ENCODE assay signal across 33 cellular contexts in the genomic region with DNA sequence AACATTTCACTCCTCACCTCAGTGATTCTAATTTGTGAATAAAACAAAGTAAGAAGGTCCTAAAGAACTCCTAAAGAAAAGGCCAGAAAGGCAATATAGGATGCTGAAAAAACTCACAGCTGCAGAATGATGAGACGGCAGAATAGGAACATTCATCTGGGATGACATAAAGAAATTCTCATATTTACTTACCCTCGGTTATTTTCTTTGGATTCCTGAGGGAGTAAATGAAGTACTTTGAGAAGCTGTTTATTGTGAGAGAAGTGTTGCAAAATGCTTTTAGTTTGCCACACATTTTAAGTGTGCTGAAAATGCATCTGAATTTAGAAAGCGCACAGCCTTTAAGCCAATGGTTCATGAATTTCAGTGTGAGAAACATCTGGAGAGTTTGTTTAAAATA.
"Had no signal": no experiment of that assay in that cellular context is flagged by ENCODE, and none has a peak within 500 bp of the region (broad histone marks: within the 10 kb centered on the region; RNA-seq: fewer than 3 reads in every experiment).

No MANE protein-coding gene starts in this region.

- H3K4me1 ChIP-seq: stomach, upper lobe of left lung, vagina had no signal

- H3K9me3 Mint-ChIP-seq: activated CD4-positive, alpha-beta memory T cell treated with anti-CD3 and anti-CD28 coated beads for 36 hours; activated CD4-positive, alpha-beta T cell treated with anti-CD3 and anti-CD28 coated beads, Interleukin-2, amount 10 ng/mL, durations not matched to agents 24 days and 14 days; activated naive CD4-positive, alpha-beta T cell treated with anti-CD3 and anti-CD28 coated beads, Interleukin-2, amount 10 ng/mL, durations not matched to agents 7 days and 5 days; activated naive CD8-positive, alpha-beta T cell treated with anti-CD3 and anti-CD28 coated beads, Interleukin-2, amount 50 U/mL, for 24 hours; immature natural killer cell; naive B cell; neural crest cell; stimulated activated naive B cell treated with anti-CD40 and anti-IgM and Interleukin-4, amounts not matched to agents 10 μg/mL and 1 μg/mL and 100 μg/mL, for 72 hours had no signal

- FAIRE-seq: bronchial epithelial cell, kidney, small intestine had no signal

- H3K36me3 Mint-ChIP-seq: activated CD4-positive, alpha-beta memory T cell treated with anti-CD3 and anti-CD28 coated beads for 36 hours; activated naive CD4-positive, alpha-beta T cell treated with anti-CD3 and anti-CD28 coated beads, Interleukin-2, amount 10 ng/mL, durations not matched to agents 7 days and 5 days; naive B cell; stimulated activated naive B cell treated with anti-CD40 and anti-IgM and Interleukin-4, amounts not matched to agents 10 μg/mL and 1 μg/mL and 100 μg/mL, for 72 hours had no signal

- ATAC-seq: activated naive CD8-positive, alpha-beta T cell treated with anti-CD3 and anti-CD28 coated beads, Interleukin-2, amount 50 U/mL, for 24 hours; heart left ventricle; left colon; right cardiac atrium; stimulated activated naive B cell treated with anti-CD40 and anti-IgM and Interleukin-4, amounts not matched to agents 10 μg/mL and 1 μg/mL and 100 μg/mL, for 72 hours had no signal

- H3K9me3 ChIP-seq: heart left ventricle, stomach, thyroid gland, upper lobe of left lung, vagina had no signal

- DNase-seq: activated CD4-positive, alpha-beta memory T cell treated with anti-CD3 and anti-CD28 coated beads for 36 hours; activated CD4-positive, alpha-beta T cell treated with anti-CD3 and anti-CD28 coated beads, Interleukin-2, amount 10 ng/mL, durations not matched to agents 24 days and 14 days; activated CD4-positive, CD25-positive, alpha-beta regulatory T cell treated with anti-CD3 and anti-CD28 coated beads, Interleukin-2, amount 50 U/mL, for 72 hours; activated CD8-positive, alpha-beta memory T cell treated with anti-CD3 and anti-CD28 coated beads, Interleukin-2, amount 50 U/mL, for 4 hours; activated gamma-delta T cell; activated naive CD4-positive, alpha-beta T cell treated with anti-CD3 and anti-CD28 coated beads, Interleukin-2, amount 10 ng/mL, durations not matched to agents 7 days and 5 days; activated naive CD8-positive, alpha-beta T cell treated with anti-CD3 and anti-CD28 coated beads, Interleukin-2, amount 50 U/mL, for 24 hours; activated T-cell treated with anti-CD3 and anti-CD28 coated beads, Interleukin-2, amount 50 U/mL, for 1 hour; anterior cingulate cortex; dorsolateral prefrontal cortex; effector memory CD4-positive, alpha-beta T cell; foreskin fibroblast; heart left ventricle; hypothalamus; immature natural killer cell; kidney; left colon; mammary epithelial cell; naive B cell; occipital lobe; posterior cingulate gyrus; right cardiac atrium; small intestine; stimulated activated CD4-positive, alpha-beta T cell treated with anti-CD3 and anti-CD28 coated beads, Interleukin-1b, Interleukin-23, amount 100 ng/mL, for 48 hours; stimulated activated naive B cell treated with anti-CD40 and anti-IgM and Interleukin-4, amounts not matched to agents 10 μg/mL and 1 μg/mL and 100 μg/mL, for 72 hours; stomach; T-helper 2 cell; thyroid gland; upper lobe of left lung had no signal

- H3K36me3 ChIP-seq: heart left ventricle, thyroid gland, upper lobe of left lung, vagina had no signal

- H3K27me3 Mint-ChIP-seq: activated naive CD8-positive, alpha-beta T cell treated with anti-CD3 and anti-CD28 coated beads, Interleukin-2, amount 50 U/mL, for 24 hours; naive B cell; stimulated activated naive B cell treated with anti-CD40 and anti-IgM and Interleukin-4, amounts not matched to agents 10 μg/mL and 1 μg/mL and 100 μg/mL, for 72 hours had no signal

- H3K4me3 Mint-ChIP-seq: activated CD4-positive, alpha-beta memory T cell treated with anti-CD3 and anti-CD28 coated beads for 36 hours; activated CD4-positive, alpha-beta T cell treated with anti-CD3 and anti-CD28 coated beads, Interleukin-2, amount 10 ng/mL, durations not matched to agents 24 days and 14 days; activated naive CD4-positive, alpha-beta T cell treated with anti-CD3 and anti-CD28 coated beads, Interleukin-2, amount 10 ng/mL, durations not matched to agents 7 days and 5 days; activated naive CD8-positive, alpha-beta T cell treated with anti-CD3 and anti-CD28 coated beads, Interleukin-2, amount 50 U/mL, for 24 hours; immature natural killer cell; naive B cell; neural crest cell; stimulated activated naive B cell treated with anti-CD40 and anti-IgM and Interleukin-4, amounts not matched to agents 10 μg/mL and 1 μg/mL and 100 μg/mL, for 72 hours had no signal

- H3K27me3 ChIP-seq: dorsolateral prefrontal cortex, heart left ventricle, stomach, thyroid gland, upper lobe of left lung, vagina had no signal

- H3K27ac Mint-ChIP-seq: activated CD4-positive, alpha-beta memory T cell treated with anti-CD3 and anti-CD28 coated beads for 36 hours; activated CD4-positive, alpha-beta T cell treated with anti-CD3 and anti-CD28 coated beads, Interleukin-2, amount 10 ng/mL, durations not matched to agents 24 days and 14 days; activated naive CD4-positive, alpha-beta T cell treated with anti-CD3 and anti-CD28 coated beads, Interleukin-2, amount 10 ng/mL, durations not matched to agents 7 days and 5 days; activated naive CD8-positive, alpha-beta T cell treated with anti-CD3 and anti-CD28 coated beads, Interleukin-2, amount 50 U/mL, for 24 hours; immature natural killer cell; stimulated activated naive B cell treated with anti-CD40 and anti-IgM and Interleukin-4, amounts not matched to agents 10 μg/mL and 1 μg/mL and 100 μg/mL, for 72 hours had no signal

- H3K4me3 ChIP-seq: coronary artery, dorsolateral prefrontal cortex, heart left ventricle, stomach, thyroid gland, upper lobe of left lung, vagina had no signal

- H3K4me1 Mint-ChIP-seq: activated naive CD8-positive, alpha-beta T cell treated with anti-CD3 and anti-CD28 coated beads, Interleukin-2, amount 50 U/mL, for 24 hours; naive B cell; neural crest cell; stimulated activated naive B cell treated with anti-CD40 and anti-IgM and Interleukin-4, amounts not matched to agents 10 μg/mL and 1 μg/mL and 100 μg/mL, for 72 hours had no signal

- H3K27ac ChIP-seq: coronary artery, dorsolateral prefrontal cortex, heart left ventricle, stomach, thyroid gland, upper lobe of left lung, vagina had no signal
